8 cellular contexts compared by ENCODE assay signal in the genomic region with DNA sequence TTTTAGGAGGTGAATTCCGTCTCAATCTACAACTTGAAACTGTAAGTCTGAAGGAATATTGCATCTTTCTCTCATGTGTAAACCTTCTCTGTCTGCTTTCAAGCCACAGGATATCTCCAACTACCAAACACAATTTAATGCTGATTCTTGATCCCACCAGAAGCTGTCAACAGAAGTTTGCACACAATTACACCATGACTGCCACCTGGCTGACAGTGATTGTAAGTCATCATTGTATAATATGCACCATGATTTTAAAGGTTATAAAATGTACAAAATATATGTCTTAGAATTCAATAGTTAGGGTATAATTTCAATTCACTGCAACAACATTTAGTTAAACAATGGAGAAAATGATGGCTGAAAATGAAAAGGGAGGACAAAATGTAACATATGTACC. TPM values are rescaled to one million over a fixed set of nuclear protein-coding genes. Genes with fewer than 3 reads are reported as not detected.
DNase-seq lines count a peak whose midpoint lies in the region; ATAC-seq, FAIRE-seq and TF ChIP-seq lines count a peak whose summit lies in the region.

No MANE protein-coding gene starts in this region.

- no peak overlapping the region for H3K4me2 ChIP-seq in keratinocyte (ENCODE audit: control insufficient read depth, extremely low read depth, insufficient read depth, low read depth, low read length)

- intact Hi-C loops in CD8-positive, alpha-beta T cell (cut with DNase I, micrococcal nuclease): loop anchor here (1.0 to 5.0 kb wide), 4 partner anchors 99 to 299 kb away; no protein-coding TSS in a partner anchor

- peaks cover 2% of the 10 kb centered on the region for H3K4me1 Mint-ChIP-seq in CD8-positive, alpha-beta T cell (ENCODE audit: low read depth)

- H3K9me3 Mint-ChIP-seq in CD8-positive, alpha-beta T cell: no peaks in the 10 kb centered on the region

- H3K36me3 Mint-ChIP-seq in CD8-positive, alpha-beta T cell: peaks cover 56% of the 10 kb centered on the region

- no peaks in the 10 kb centered on the region for H4K20me1 ChIP-seq in keratinocyte (ENCODE audit: control insufficient read depth, extremely low read depth, insufficient read depth, low read length)

- peak in 2 of 7 experiments; percentile 25 to 47 for DNase-seq in CD8-positive, alpha-beta T cell
- no peak for DNase-seq in GM19239 (ENCODE audit: insufficient read length, low spot score)
- no peak for DNase-seq in keratinocyte (ENCODE audit: low read depth, low spot score)
- no peak for DNase-seq in SK-N-DZ (ENCODE audit: low spot score)
- DNase-seq in AG08395 (ENCODE audit: low spot score): no peak

- H3K27ac Mint-ChIP-seq in CD8-positive, alpha-beta T cell: no peak overlapping the region

- H2AFZ ChIP-seq in keratinocyte (ENCODE audit: control insufficient read depth, low read length): no peak overlapping the region

- no peaks in the 10 kb centered on the region for H3K9me1 ChIP-seq in keratinocyte (ENCODE audit: control insufficient read depth, extremely low read depth, insufficient read depth, low read length)

- H3K4me3 ChIP-seq in CD8-positive, alpha-beta T cell (ENCODE audit: low read depth, low read length): no peak overlapping the region
- H3K4me3 ChIP-seq in keratinocyte (ENCODE audit: control insufficient read depth in 2 of 3, extremely low read depth in 1 of 3, insufficient read depth in 2 of 3, low read depth in 1 of 3, low read length in 3 of 3): no peak overlapping the region

- ATAC-seq in CD8-positive, alpha-beta T cell: peak; percentile 62
- 0 out of 3 replicates have a peak, but pooled peaks have one; percentile 30 for ATAC-seq in SK-N-SH treated with all-trans-retinoic acid at 6 μM for 48 hours
- no peak for ATAC-seq in HG02884 (IDR thresholded peaks at IDR 0.05; ENCODE audit: unreplicated experiment)
- no peak for ATAC-seq in GM19397 (IDR thresholded peaks at IDR 0.05; ENCODE audit: unreplicated experiment)

- peaks cover 23% of the 10 kb centered on the region for H3K36me3 ChIP-seq in CD8-positive, alpha-beta T cell (ENCODE audit: insufficient read depth, low read length)
- H3K36me3 ChIP-seq in keratinocyte (ENCODE audit: control insufficient read depth in 2 of 2, extremely low read depth in 1 of 2, insufficient read depth in 2 of 2, low read length in 2 of 2): peaks cover 1 to 10% of the 10 kb centered on the region in 2 experiments

- no peaks in the 10 kb centered on the region for H3K9me3 ChIP-seq in CD8-positive, alpha-beta T cell (ENCODE audit: low read length)
- H3K9me3 ChIP-seq in keratinocyte (ENCODE audit: control insufficient read depth, low read depth, low read length): no peaks in the 10 kb centered on the region

- dilution Hi-C loops in keratinocyte (cut with MboI; ENCODE audit: extremely low pct_ligation_motif_present, low sequenced_read_pairs): no loop called here

- H3K79me2 ChIP-seq in keratinocyte (ENCODE audit: control insufficient read depth, insufficient read depth, low read length): no peaks in the 10 kb centered on the region

- no peaks in the 10 kb centered on the region for H3K4me1 ChIP-seq in CD8-positive, alpha-beta T cell (ENCODE audit: insufficient read depth, low read length)
- no peaks in the 10 kb centered on the region for H3K4me1 ChIP-seq in keratinocyte (ENCODE audit: control insufficient read depth, extremely low read depth, insufficient read depth, low read length)

- POLR2A ChIA-PET in CD8-positive, alpha-beta T cell (lab: Charles Lee): interaction anchor here (0.8 to 1.3 kb wide), 2 partner anchors 18 to 19 kb away, joined by 3 to 5 read pairs; partner anchors contain the start of genes CAMKMT and PREPL

- peak; percentile 61 for TF ChIP-seq CTCF in CD8-positive, alpha-beta T cell (IDR thresholded peaks at IDR 0.05)
- TF ChIP-seq CTCF in keratinocyte (optimal IDR thresholded peaks at IDR 0.05 in 1 of 3, IDR thresholded peaks at IDR 0.05 in 1 of 3, conservative IDR thresholded peaks at IDR 0.05 in 1 of 3; ENCODE audit: extremely low read depth in 1 of 3, insufficient read depth in 2 of 3, low read length in 3 of 3): peak in 2 of 3 experiments; percentile 20 to 25

- FAIRE-seq in GM19239 (lab: Jason Lieb, UNC) (peak; percentile 87), keratinocyte (lab: Jason Lieb, UNC) (no peak)

- H3K9ac ChIP-seq in keratinocyte (ENCODE audit: control insufficient read depth, extremely low read depth, insufficient read depth, low read length): no peak overlapping the region

- no peak overlapping the region for H3K4me3 Mint-ChIP-seq in CD8-positive, alpha-beta T cell

- CTCF ChIA-PET in CD8-positive, alpha-beta T cell (lab: Charles Lee): interaction anchor here (0.8 to 2.0 kb wide), 13 partner anchors 9 to 299 kb away, joined by 3 to 15 read pairs (median 4); no protein-coding TSS in a partner anchor

- H3K27me3 Mint-ChIP-seq in CD8-positive, alpha-beta T cell (ENCODE audit: low read depth): no peaks in the 10 kb centered on the region

- no peak overlapping the region for H3K27ac ChIP-seq in CD8-positive, alpha-beta T cell (ENCODE audit: low read depth, low read length)
- no peak overlapping the region for H3K27ac ChIP-seq in keratinocyte (ENCODE audit: control insufficient read depth, insufficient read depth, low read length)

- H3K27me3 ChIP-seq in CD8-positive, alpha-beta T cell (ENCODE audit: insufficient read depth, low read length): no peaks in the 10 kb centered on the region
- no peaks in the 10 kb centered on the region for H3K27me3 ChIP-seq in keratinocyte (ENCODE audit: control insufficient read depth, extremely low read depth, insufficient read depth, low read length)

TF ChIP-seq in SK-N-SH treated with all-trans-retinoic acid at 6 μM for 48 hours, 23 proteins besides CTCF, POLR2A, EP300 and RAD21:
- TF ChIP-seq ESRRG (CRISPR knock-in tag; IDR thresholded peaks at IDR 0.05) (no peak), CSDC2 (CRISPR knock-in tag; IDR thresholded peaks at IDR 0.05) (no peak), TCF4 (CRISPR knock-in tag; IDR thresholded peaks at IDR 0.05; ENCODE audit: borderline replicate concordance) (no peak), BACH2 (CRISPR knock-in tag; IDR thresholded peaks at IDR 0.05; ENCODE audit: borderline replicate concordance) (no peak), ZC3H10 (CRISPR knock-in tag; IDR thresholded peaks at IDR 0.05) (no peak), TOX (CRISPR knock-in tag; IDR thresholded peaks at IDR 0.05; ENCODE audit: borderline replicate concordance) (no peak), OSR1 (CRISPR knock-in tag; IDR thresholded peaks at IDR 0.05) (no peak), ISL1 (CRISPR knock-in tag; IDR thresholded peaks at IDR 0.05) (no peak), ZFP30 (CRISPR knock-in tag; IDR thresholded peaks at IDR 0.05) (no peak), ZNF70 (CRISPR knock-in tag; IDR thresholded peaks at IDR 0.05) (no peak), ARNTL (CRISPR knock-in tag; IDR thresholded peaks at IDR 0.05; ENCODE audit: borderline replicate concordance, low read depth) (no peak), GLIS3 (CRISPR knock-in tag; IDR thresholded peaks at IDR 0.05) (no peak), ZFP3 (CRISPR knock-in tag; IDR thresholded peaks at IDR 0.05) (no peak)
- TF ChIP-seq, protein P1, sequence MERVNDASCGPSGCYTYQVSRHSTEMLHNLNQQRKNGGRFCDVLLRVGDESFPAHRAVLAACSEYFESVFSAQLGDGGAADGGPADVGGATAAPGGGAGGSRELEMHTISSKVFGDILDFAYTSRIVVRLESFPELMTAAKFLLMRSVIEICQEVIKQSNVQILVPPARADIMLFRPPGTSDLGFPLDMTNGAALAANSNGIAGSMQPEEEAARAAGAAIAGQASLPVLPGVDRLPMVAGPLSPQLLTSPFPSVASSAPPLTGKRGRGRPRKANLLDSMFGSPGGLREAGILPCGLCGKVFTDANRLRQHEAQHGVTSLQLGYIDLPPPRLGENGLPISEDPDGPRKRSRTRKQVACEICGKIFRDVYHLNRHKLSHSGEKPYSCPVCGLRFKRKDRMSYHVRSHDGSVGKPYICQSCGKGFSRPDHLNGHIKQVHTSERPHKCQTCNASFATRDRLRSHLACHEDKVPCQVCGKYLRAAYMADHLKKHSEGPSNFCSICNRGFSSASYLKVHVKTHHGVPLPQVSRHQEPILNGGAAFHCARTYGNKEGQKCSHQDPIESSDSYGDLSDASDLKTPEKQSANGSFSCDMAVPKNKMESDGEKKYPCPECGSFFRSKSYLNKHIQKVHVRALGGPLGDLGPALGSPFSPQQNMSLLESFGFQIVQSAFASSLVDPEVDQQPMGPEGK (CRISPR knock-in tag; IDR thresholded peaks at IDR 0.05; ENCODE audit: borderline replicate concordance): no peak
TF ChIP-seq in SK-N-SH treated with all-trans-retinoic acid at 6 μM for 48 hours: peak in this region for 0.

RNA-seq across cellular contexts. Expression of gene PREPL, which starts 18.4 kb away (rescaled TPM):
- 10 to 100 TPM; 26.6 to 27.9 TPM for total RNA-seq in CD8-positive, alpha-beta T cell
- polyA plus RNA-seq in keratinocyte: 20.0 to 36.4 TPM (median 29.1 TPM) in 3 replicates
- polyA plus RNA-seq in keratinocyte (2011; ENCODE audit: low read depth): 34.0 TPM
- polyA plus RNA-seq in keratinocyte (2011; cell fraction: cytosol; rRNA removed): 15.1 and 31.8 TPM in 2 replicates
- polyA plus RNA-seq in keratinocyte (2011; cell fraction: nucleus; rRNA removed): 34.9 and 46.0 TPM in 2 replicates
- polyA plus RNA-seq in keratinocyte (2012; ENCODE audit: low replicate concordance): 17.6 and 21.0 TPM in 2 replicates
- polyA minus RNA-seq in keratinocyte: 6.5 to 38.5 TPM (median 25.1 TPM) in 3 replicates
- 23.2 TPM for polyA minus RNA-seq in keratinocyte (2011; cell fraction: cytosol; rRNA and poly(A)+ RNA removed)
- polyA minus RNA-seq in keratinocyte (2011; cell fraction: nucleus; rRNA and poly(A)+ RNA removed): 25.0 and 49.2 TPM in 2 replicates
- 52.5 and 54.4 TPM in 2 replicates for polyA plus RNA-seq in SK-N-DZ (2014; cell fraction: cytosol; rRNA removed)
- 48.6 and 49.4 TPM in 2 replicates for polyA plus RNA-seq in SK-N-DZ (2014; cell fraction: nucleus; rRNA removed)

RNA-seq across cellular contexts. Expression of gene CAMKMT, which starts 18.9 kb away (rescaled TPM):
- 10 to 100 TPM; 12.4 to 13.0 TPM for total RNA-seq in CD8-positive, alpha-beta T cell
- 6.7 to 9.9 TPM (median 8.8 TPM) in 3 replicates for polyA plus RNA-seq in keratinocyte
- 6.0 TPM for polyA plus RNA-seq in keratinocyte (2011; ENCODE audit: low read depth)
- 8.3 and 16.5 TPM in 2 replicates for polyA plus RNA-seq in keratinocyte (2011; cell fraction: cytosol; rRNA removed)
- polyA plus RNA-seq in keratinocyte (2011; cell fraction: nucleus; rRNA removed): 10.8 and 11.1 TPM in 2 replicates
- 6.6 and 7.4 TPM in 2 replicates for polyA plus RNA-seq in keratinocyte (2012; ENCODE audit: low replicate concordance)
- 1.1 to 17.6 TPM (median 8.2 TPM) in 3 replicates for polyA minus RNA-seq in keratinocyte
- 10.6 TPM for polyA minus RNA-seq in keratinocyte (2011; cell fraction: cytosol; rRNA and poly(A)+ RNA removed)
- 18.6 and 34.3 TPM in 2 replicates for polyA minus RNA-seq in keratinocyte (2011; cell fraction: nucleus; rRNA and poly(A)+ RNA removed)
- polyA plus RNA-seq in SK-N-DZ (2014; cell fraction: cytosol; rRNA removed): 17.8 and 35.6 TPM in 2 replicates
- polyA plus RNA-seq in SK-N-DZ (2014; cell fraction: nucleus; rRNA removed): 12.5 and 17.1 TPM in 2 replicates

Comparison
In these comparisons a context has a peak if more than half of its experiments do, and no peak if none do; other contexts are left out.
1. ATAC-seq: peak in CD8-positive, alpha-beta T cell (single experiment) and SK-N-SH treated with all-trans-retinoic acid at 6 μM for 48 hours (single experiment); none in HG02884 (single experiment) and GM19397 (single experiment).